ENCODE assay signal across 9 cellular contexts in the genomic region with DNA sequence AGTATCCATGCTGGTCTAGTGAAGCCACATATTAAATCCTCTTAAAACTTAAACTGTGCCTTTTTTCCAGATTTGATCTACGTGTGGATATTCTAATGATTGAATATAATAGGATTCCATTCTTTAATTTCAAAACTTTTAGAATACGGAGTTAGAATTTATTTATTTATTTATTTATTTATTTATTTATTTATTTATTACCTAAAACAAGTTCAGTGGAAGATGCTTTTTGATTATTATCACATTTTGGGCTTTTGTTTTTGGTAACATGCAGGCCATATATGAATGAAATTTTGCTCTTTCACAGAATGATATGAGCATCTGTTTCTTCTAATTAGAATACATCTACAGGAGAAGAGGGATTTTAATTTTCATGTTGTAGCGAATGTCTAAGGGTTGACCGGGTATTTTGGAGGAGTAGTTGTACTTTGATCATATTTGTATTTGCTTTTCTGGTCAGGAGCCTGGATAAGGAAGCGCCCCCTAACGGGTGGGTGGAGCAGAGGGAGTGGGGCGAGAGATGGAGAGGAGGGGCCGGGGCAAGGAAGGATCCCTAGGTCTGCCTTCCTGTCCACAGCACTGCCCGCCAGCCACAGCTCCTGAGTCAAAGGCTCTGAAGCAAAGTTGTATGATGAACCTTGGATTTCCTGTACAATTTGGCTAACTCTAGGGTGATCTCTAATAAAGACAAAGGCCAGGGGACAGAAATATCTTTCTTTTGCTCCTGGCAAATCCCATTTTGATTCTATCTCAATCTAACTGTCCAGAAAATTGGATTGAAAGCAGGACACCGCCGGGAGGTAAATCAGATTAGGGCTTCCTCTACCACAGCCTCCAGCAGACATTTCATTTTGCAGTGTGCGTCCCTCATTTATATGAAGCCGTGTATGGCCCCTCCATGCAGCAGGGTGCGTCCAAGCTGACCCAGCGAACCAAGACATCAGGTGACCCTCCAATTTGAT.
DNase-seq lines count a peak whose midpoint lies in the region; ATAC-seq and TF ChIP-seq lines count a peak whose summit lies in the region.
"Had no signal": no experiment of that assay in that cellular context is flagged by ENCODE, and none has a peak within 500 bp of the region (broad histone marks: within the 10 kb centered on the region; RNA-seq: fewer than 3 reads in every experiment).

No MANE protein-coding gene starts in this region.

- H3K27ac Mint-ChIP-seq in neural progenitor cell, result no peak overlapping the region

- peaks cover 4% of the 10 kb centered on the region for H3K9me3 Mint-ChIP-seq in neural progenitor cell

- TF ChIP-seq CTCF in neural progenitor cell (IDR thresholded peaks at IDR 0.05), result peak; percentile 66

- H3K4me2 ChIP-seq in neural progenitor cell, result no peak overlapping the region

- H3K9ac ChIP-seq in neural progenitor cell, result no peak overlapping the region

- no peaks in the 10 kb centered on the region for H3K27me3 ChIP-seq in neural progenitor cell
- H3K27me3 ChIP-seq: dorsolateral prefrontal cortex had no signal

- peaks cover 4% of the 10 kb centered on the region for H3K27me3 Mint-ChIP-seq in neural progenitor cell (ENCODE audit: insufficient read depth, low read depth)

- no peak overlapping the region for H3K27ac ChIP-seq in neural progenitor cell

- H2AFZ ChIP-seq in neural progenitor cell (replicated peaks), result peak overlapping the region; percentile 23

- no peaks in the 10 kb centered on the region for H4K20me1 ChIP-seq in neural progenitor cell (ENCODE audit: low read depth)

- DNase-seq in ELF-1 (ENCODE audit: low read depth, low spot score), result peak; percentile 56
- DNase-seq in NCI-H82 (lab: John Stamatoyannopoulos, UW), result peak; percentile 82
- DNase-seq in dermis blood vessel endothelial cell, result peak; percentile 62
- peak; percentile 63 for DNase-seq in neural progenitor cell (ENCODE audit: low spot score)
- DNase-seq in stimulated activated CD4-positive, alpha-beta T cell treated with anti-CD3 and anti-CD28 coated beads, Interleukin-4, amount 100 ng/mL, for 4 hours, result no peak
- DNase-seq in AG20443 (ENCODE audit: low spot score), result no peak
- DNase-seq: dorsolateral prefrontal cortex; stimulated activated naive CD4-positive, alpha-beta T cell had no signal

- H3K36me3 ChIP-seq in neural progenitor cell, result no peaks in the 10 kb centered on the region

- H3K4me3 Mint-ChIP-seq in neural progenitor cell, result no peak overlapping the region

- H3K79me2 ChIP-seq in neural progenitor cell (ENCODE audit: low read depth), result no peaks in the 10 kb centered on the region

- H3K4me1 ChIP-seq in neural progenitor cell, result no peaks in the 10 kb centered on the region

- H3K4me3 ChIP-seq in neural progenitor cell, result no peak overlapping the region
- H3K4me3 ChIP-seq: dorsolateral prefrontal cortex had no signal

- peaks cover 4% of the 10 kb centered on the region for H3K36me3 Mint-ChIP-seq in neural progenitor cell

- no peaks in the 10 kb centered on the region for H3K9me3 ChIP-seq in neural progenitor cell (ENCODE audit: low read depth)

- no peaks in the 10 kb centered on the region for H3F3A ChIP-seq in neural progenitor cell (ENCODE audit: low read depth)

- H3K4me1 Mint-ChIP-seq in neural progenitor cell, result peaks cover 26% of the 10 kb centered on the region

- no peak for ATAC-seq in HG03460 (IDR thresholded peaks at IDR 0.05; ENCODE audit: unreplicated experiment)

Comparison
In these comparisons a context has a peak if more than half of its experiments do, and no peak if none do; other contexts are left out.
1. DNase-seq: peak in ELF-1 (single experiment), NCI-H82 (single experiment), dermis blood vessel endothelial cell (single experiment) and neural progenitor cell (single experiment); none in stimulated activated CD4-positive, alpha-beta T cell treated with anti-CD3 and anti-CD28 coated beads, Interleukin-4, amount 100 ng/mL, for 4 hours (0 of 2) and AG20443 (single experiment).